ENCODE assay signal across 16 cellular contexts in the genomic region with DNA sequence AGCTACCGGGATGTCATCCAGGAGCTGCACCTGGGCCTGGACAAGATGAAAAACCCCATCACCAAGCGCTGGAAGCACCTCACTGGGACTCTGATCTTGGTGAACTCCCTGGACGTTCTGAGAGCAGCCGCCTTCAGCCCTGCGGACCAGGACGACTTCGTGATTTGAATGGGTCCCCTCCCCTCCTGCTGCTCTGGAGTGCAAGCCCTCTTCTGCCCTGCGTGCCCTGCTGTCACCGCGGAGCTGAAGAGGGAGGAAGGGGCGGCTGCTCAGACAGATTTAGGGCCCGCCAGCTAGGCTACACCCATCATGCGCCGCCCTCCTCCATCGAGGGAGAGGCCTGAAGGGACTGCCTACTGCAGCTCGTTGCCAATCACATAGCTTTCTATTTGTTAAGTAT.
"Had no signal": no experiment of that assay in that cellular context is flagged by ENCODE, and none has a peak within 500 bp of the region (broad histone marks: within the 10 kb centered on the region; RNA-seq: fewer than 3 reads in every experiment).

No MANE protein-coding gene starts in this region.

- H3K4me1 Mint-ChIP-seq: activated T-helper 17 cell treated with anti-CD3 and anti-CD28 coated beads, Interleukin-2, amount 50 U/mL, for 72 hours had no signal

- H3K4me3 ChIP-seq: dorsolateral prefrontal cortex, lung, upper lobe of right lung had no signal

- H3K36me3 Mint-ChIP-seq: activated naive CD8-positive, alpha-beta T cell treated with anti-CD3 and anti-CD28 coated beads, Interleukin-2, amount 10 ng/mL, durations not matched to agents 7 days and 5 days; naive thymus-derived CD4-positive, alpha-beta T cell had no signal

- H3K27me3 ChIP-seq: upper lobe of right lung had no signal

- H3K27ac Mint-ChIP-seq: activated naive CD8-positive, alpha-beta T cell treated with anti-CD3 and anti-CD28 coated beads, Interleukin-2, amount 10 ng/mL, durations not matched to agents 7 days and 5 days; activated T-cell treated with anti-CD3 and anti-CD28 coated beads, Interleukin-2, amount 50 U/mL, for 24 hours; activated T-helper 17 cell treated with anti-CD3 and anti-CD28 coated beads, Interleukin-2, amount 50 U/mL, for 72 hours had no signal

- H3K27me3 Mint-ChIP-seq: progenitor cell of endocrine pancreas had no signal

- H3K9me3 Mint-ChIP-seq: activated naive CD8-positive, alpha-beta T cell treated with anti-CD3 and anti-CD28 coated beads, Interleukin-2, amount 10 ng/mL, durations not matched to agents 7 days and 5 days; activated T-cell treated with anti-CD3 and anti-CD28 coated beads, Interleukin-2, amount 50 U/mL, for 24 hours; activated T-helper 17 cell treated with anti-CD3 and anti-CD28 coated beads, Interleukin-2, amount 50 U/mL, for 72 hours had no signal

- DNase-seq: activated CD8-positive, alpha-beta memory T cell treated with anti-CD3 and anti-CD28 coated beads for 24 hours; activated CD8-positive, alpha-beta memory T cell treated with anti-CD3 and anti-CD28 coated beads, Interleukin-2, amount 50 U/mL, for 4 hours; activated naive CD4-positive, alpha-beta T cell treated with Interleukin-2 at 50 U/mL for 16 hours; activated naive CD8-positive, alpha-beta T cell treated with anti-CD3 and anti-CD28 coated beads, Interleukin-2, amount 10 ng/mL, durations not matched to agents 7 days and 5 days; activated T-cell treated with anti-CD3 and anti-CD28 coated beads, Interleukin-2, amount 50 U/mL, for 24 hours; amniotic stem cell; kidney; naive thymus-derived CD4-positive, alpha-beta T cell; stimulated activated CD4-positive, alpha-beta T cell treated with anti-CD3 and anti-CD28 coated beads, Interleukin-4, amount 100 ng/mL, for 24 hours; stimulated activated naive CD4-positive, alpha-beta T cell treated with Interleukin-2 at 50 U/mL for 16 hours; T-helper 1 cell; upper lobe of right lung had no signal

- ATAC-seq: activated T-helper 17 cell treated with anti-CD3 and anti-CD28 coated beads, Interleukin-2, amount 50 U/mL, for 72 hours; naive thymus-derived CD4-positive, alpha-beta T cell; upper lobe of right lung had no signal

- H3K27ac ChIP-seq: upper lobe of right lung had no signal

- H3K9me3 ChIP-seq: upper lobe of right lung had no signal

- H3K4me3 Mint-ChIP-seq: activated naive CD8-positive, alpha-beta T cell treated with anti-CD3 and anti-CD28 coated beads, Interleukin-2, amount 10 ng/mL, durations not matched to agents 7 days and 5 days; activated T-cell treated with anti-CD3 and anti-CD28 coated beads, Interleukin-2, amount 50 U/mL, for 24 hours; activated T-helper 17 cell treated with anti-CD3 and anti-CD28 coated beads, Interleukin-2, amount 50 U/mL, for 72 hours; naive thymus-derived CD4-positive, alpha-beta T cell had no signal
